10 cellular contexts compared by ENCODE assay signal in the genomic region with DNA sequence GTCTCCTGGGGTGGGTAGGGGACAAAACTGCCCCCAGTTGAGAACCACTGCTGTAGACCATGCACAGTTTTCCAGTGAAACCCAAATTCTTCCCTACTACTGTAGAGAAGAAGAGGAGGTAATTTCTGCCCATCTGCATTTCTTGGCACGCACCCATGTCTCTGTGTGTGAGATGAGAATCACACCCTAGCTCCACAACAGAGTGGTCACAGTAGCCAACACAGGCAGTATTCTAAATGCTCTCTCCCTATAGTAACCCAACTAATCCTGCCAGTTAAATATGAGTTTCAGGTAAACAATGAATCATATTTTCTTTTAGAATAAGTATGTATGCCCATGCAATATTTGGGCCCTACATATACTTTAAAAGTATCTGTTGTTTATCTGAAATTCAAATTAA. TPM values are rescaled to one million over a fixed set of nuclear protein-coding genes. Genes with fewer than 3 reads are reported as not detected.
DNase-seq lines count a peak whose midpoint lies in the region; ATAC-seq and TF ChIP-seq lines count a peak whose summit lies in the region.
"Had no signal": no experiment of that assay in that cellular context is flagged by ENCODE, and none has a peak within 500 bp of the region (broad histone marks: within the 10 kb centered on the region; RNA-seq: fewer than 3 reads in every experiment).

No MANE protein-coding gene starts in this region.

- H3K36me3 Mint-ChIP-seq in MCF 10A (ENCODE audit: insufficient read depth, unreplicated experiment) (peaks cover 11% of the 10 kb centered on the region), type B pancreatic cell (no peaks in the 10 kb centered on the region)

- H3K4me1 Mint-ChIP-seq in MCF 10A (ENCODE audit: insufficient read depth, unreplicated experiment) (peaks cover 59% of the 10 kb centered on the region), type B pancreatic cell (ENCODE audit: unreplicated experiment) (peaks cover 36% of the 10 kb centered on the region)

- H3K27ac ChIP-seq in breast epithelium (peak overlapping the region in 1 of 2 donors; percentile 94), Panc1 (ENCODE audit: low read length) (peak overlapping the region; percentile 94)

- no peaks in the 10 kb centered on the region for H3K9me3 Mint-ChIP-seq in MCF 10A (ENCODE audit: unreplicated experiment)
- no peaks in the 10 kb centered on the region for H3K9me3 Mint-ChIP-seq in type B pancreatic cell

- H3K4me3 Mint-ChIP-seq in MCF 10A (ENCODE audit: unreplicated experiment) (peak overlapping the region; percentile 77), type B pancreatic cell (peak overlapping the region; percentile 76)

- H3K9me3 ChIP-seq in breast epithelium, result no peaks in the 10 kb centered on the region
- no peaks in the 10 kb centered on the region for H3K9me3 ChIP-seq in Panc1 (ENCODE audit: control insufficient read depth, insufficient read depth, low read depth, low read length)

- H3K4me3 ChIP-seq in breast epithelium, result no peak overlapping the region
- H3K4me3 ChIP-seq in Panc1 (ENCODE audit: low read depth in 2 of 2, low read length in 2 of 2), result no peak overlapping the region
- H3K4me3 ChIP-seq in fibroblast of mammary gland (ENCODE audit: control insufficient read depth, low read depth, low read length), result no peak overlapping the region

- in situ Hi-C loops in Panc1 (cut with HindIII; ENCODE audit: low pct_unique_long_range_greater_than_20kb, low sequenced_read_pairs), result no loop called here

- no peak overlapping the region for H3K27ac Mint-ChIP-seq in MCF 10A (ENCODE audit: low read depth, unreplicated experiment)
- peak overlapping the region; percentile 17 for H3K27ac Mint-ChIP-seq in type B pancreatic cell

- no TSS peak for BruUV-seq in MCF 10A (replicated peaks; lab: Mats Ljungman, UMichigan)
- no TSS peak for BruUV-seq in Panc1 (replicated peaks; lab: Mats Ljungman, UMichigan)

- H3K4me1 ChIP-seq in breast epithelium (peaks cover 0 to 7% of the 10 kb centered on the region in 2 donors), Panc1 (ENCODE audit: control insufficient read depth, insufficient read depth, low read length) (peaks cover 72% of the 10 kb centered on the region)

- POLR2A ChIA-PET in MCF 10A (lab: Yijun Ruan, JAX), result interaction anchor here (1.0 to 5.2 kb wide), 12 partner anchors 9 to 998 kb away, joined by 3 to 105 read pairs (median 28); partner anchors contain the start of gene TP53BP2
- POLR2A ChIA-PET in Panc1 (lab: Charles Lee), result no interaction called here

- intact Hi-C loops in MCF 10A (cut with micrococcal nuclease), result no loop called here
- intact Hi-C loops in breast epithelium (cut with DNase I; ENCODE audit: low total_unique reads), result no loop called here
- intact Hi-C loops in Panc1 (cut with micrococcal nuclease; ENCODE audit: unreplicated experiment), result loop anchor here (5.0 kb wide), 1 partner anchor 36 kb away; no protein-coding TSS in a partner anchor
- intact Hi-C loops in Right ventricle myocardium superior (cut with DNase I), result loop anchor here (5.0 kb wide), 1 partner anchor 36 kb away; no protein-coding TSS in a partner anchor

- ATAC-seq in Panc1, result no peak
- no peak for ATAC-seq in Right ventricle myocardium superior (ENCODE audit: poor library complexity)
- ATAC-seq in HG03196 (IDR thresholded peaks at IDR 0.05; ENCODE audit: unreplicated experiment), result no peak

- DNase-seq in MCF 10A (ENCODE audit: unreplicated experiment) (peak; percentile 65), breast epithelium (ENCODE audit: low spot score in 2 of 2) (no peak), Panc1 (ENCODE audit: low read depth, low spot score) (no peak), fibroblast of mammary gland (ENCODE audit: low read depth) (peak; percentile 59), type B pancreatic cell (ENCODE audit: extremely low spot score, unreplicated experiment) (no peak), Right ventricle myocardium superior (no peak), germinal center (ENCODE audit: low spot score) (no peak)
- DNase-seq: activated CD4-positive, alpha-beta T cell treated with anti-CD3 and anti-CD28 coated beads, Interleukin-2, amount 50 U/mL, for 48 hours; stimulated activated CD4-positive, alpha-beta T cell treated with anti-CD3 and anti-CD28 coated beads, Interleukin-4, amount 100 ng/mL, for 24 hours had no signal

- H3K36me3 ChIP-seq in breast epithelium, result no peaks in the 10 kb centered on the region
- peaks cover under 1% of the 10 kb centered on the region; the same call in 1 of the 2 replicates for H3K36me3 ChIP-seq in Panc1 (ENCODE audit: control insufficient read depth, insufficient read depth, low read length)

- H3K27me3 ChIP-seq in breast epithelium (no peaks in the 10 kb centered on the region), Panc1 (ENCODE audit: control insufficient read depth, insufficient read depth, low read length) (no peaks in the 10 kb centered on the region)

- CTCF ChIA-PET in MCF 10A (lab: Yijun Ruan, JAX), result interaction anchor here (0.5 to 4.9 kb wide), 23 partner anchors 9 to 604 kb away, joined by 3 to 64 read pairs (median 4); no protein-coding TSS in a partner anchor
- CTCF ChIA-PET in Panc1 (lab: Charles Lee), result interaction anchor here (0.6 kb wide), 1 partner anchor 203 kb away, joined by 7 read pairs; no protein-coding TSS in a partner anchor

- TF ChIP-seq CTCF in MCF 10A (IDR thresholded peaks at IDR 0.05; ENCODE audit: unreplicated experiment) (no peak), breast epithelium (IDR thresholded peaks at IDR 0.05) (no peak), Panc1 (IDR thresholded peaks at IDR 0.05) (no peak), fibroblast of mammary gland (conservative IDR thresholded peaks at IDR 0.05; ENCODE audit: control insufficient read depth, insufficient read depth, low read depth, low read length) (no peak), type B pancreatic cell (conservative IDR thresholded peaks at IDR 0.05) (no peak)

- H3K27me3 Mint-ChIP-seq in MCF 10A (ENCODE audit: insufficient read depth, unreplicated experiment), result no peaks in the 10 kb centered on the region
- H3K27me3 Mint-ChIP-seq in type B pancreatic cell, result peaks cover 3% of the 10 kb centered on the region

- no peak for TF ChIP-seq POLR2A in breast epithelium (IDR thresholded peaks at IDR 0.05)

RNA-seq across cellular contexts. Expression of gene CAPN2, which starts 1.2 kb away (rescaled TPM):
- total RNA-seq in MCF 10A (2022), result 513 and 622 TPM in 2 replicates
- total RNA-seq in breast epithelium, result 100 to 1,000 TPM; 162 to 192 (median 164) TPM
- 171 TPM for total RNA-seq in Panc1 (2021; ENCODE audit: unreplicated experiment)
- 189 TPM for polyA plus RNA-seq in Panc1 (2012; ENCODE audit: insufficient read length)
- total RNA-seq in type B pancreatic cell (ENCODE audit: low replicate concordance), result 111 and 120 TPM in 2 replicates
- 72.6 TPM for total RNA-seq in Right ventricle myocardium superior

RNA-seq across cellular contexts. Expression of gene CAPN8, which starts 45.7 kb away (rescaled TPM):
- 1.0 and 5.7 TPM in 2 replicates for total RNA-seq in MCF 10A (2022)
- total RNA-seq in breast epithelium, result 10 to 100 TPM in 2 of 3 donors, under 1 TPM in 1; 0.32 to 83.9 (median 41.3) TPM
- 0.28 TPM for total RNA-seq in Panc1 (2021; ENCODE audit: unreplicated experiment)
- 0.22 TPM for polyA plus RNA-seq in Panc1 (2012; ENCODE audit: insufficient read length)
- 0.71 and 2.3 TPM in 2 replicates for total RNA-seq in type B pancreatic cell (ENCODE audit: low replicate concordance)
- not detected for total RNA-seq in Right ventricle myocardium superior

Comparison
In these comparisons a context has a peak if more than half of its experiments do, and no peak if none do; other contexts are left out.
1. DNase-seq: peak in MCF 10A (single experiment) and fibroblast of mammary gland (single experiment); none in breast epithelium (0 of 2), Panc1 (single experiment), type B pancreatic cell (single experiment), Right ventricle myocardium superior (single experiment) and germinal center (single experiment).
2. intact Hi-C loops: an anchor here in Panc1 (5.0 kb wide) and Right ventricle myocardium superior (5.0 kb wide); none called in MCF 10A and breast epithelium.